Comparison of ENCODE assay signal across 15 cellular contexts in genomic region chr11:73971175-73971719, GRCh38. TPM values are rescaled to one million over a fixed set of nuclear protein-coding genes. Genes with fewer than 3 reads are reported as not detected.
DNase-seq lines count a peak whose midpoint lies in the region; ATAC-seq and TF ChIP-seq lines count a peak whose summit lies in the region.
"Had no signal": no experiment of that assay in that cellular context is flagged by ENCODE, and none has a peak within 500 bp of the region (broad histone marks: within the 10 kb centered on the region; RNA-seq: fewer than 3 reads in every experiment).

No MANE protein-coding gene starts in this region.

- intact Hi-C loops in activated T-helper 2 cell treated with anti-CD3 and anti-CD28 coated beads, Interferon-gamma antibody, Interleukin-2, Interleukin-4, amounts not matched to agents 10 μg/mL and 5 μg/mL and 100 μg/mL, durations not matched to agents 14 hours and 24 hours and 36 hours (cut with micrococcal nuclease) = no loop called here
- intact Hi-C loops in A673 (cut with micrococcal nuclease; ENCODE audit: unreplicated experiment) = loop anchor here (5.0 kb wide), 1 partner anchor 476 kb away; no protein-coding TSS in a partner anchor

- no peaks in the 10 kb centered on the region for H3K9me3 Mint-ChIP-seq in activated CD4-positive, alpha-beta T cell treated with anti-CD3 and anti-CD28 coated beads, Interleukin-2, amount 10 ng/mL, durations not matched to agents 7 days and 5 days
- no peaks in the 10 kb centered on the region for H3K9me3 Mint-ChIP-seq in activated T-helper 2 cell treated with anti-CD3 and anti-CD28 coated beads, Interferon-gamma antibody, Interleukin-2, Interleukin-4, amounts not matched to agents 10 μg/mL and 5 μg/mL and 100 μg/mL, durations not matched to agents 14 hours and 24 hours and 36 hours
- no peaks in the 10 kb centered on the region for H3K9me3 Mint-ChIP-seq in stimulated activated effector memory CD8-positive, alpha-beta T cell treated with anti-CD3 and anti-CD28 coated beads, Interleukin-12 subunit alpha, Interleukin-12 subunit beta, amount 100 ng/mL, for 72 hours

- CTCF ChIA-PET in activated CD4-positive, alpha-beta T cell treated with anti-CD3 and anti-CD28 coated beads, Interleukin-2, amount 10 ng/mL, durations not matched to agents 7 days and 5 days (lab: Charles Lee) = interaction anchor here (1.2 kb wide), 1 partner anchor 9 kb away, joined by 4 read pairs; no protein-coding TSS in a partner anchor
- CTCF ChIA-PET in A673 (lab: Charles Lee) = no interaction called here

- H3K4me1 ChIP-seq in A673 (ENCODE audit: insufficient read depth, low read length, poor library complexity, severe bottlenecking) = no peaks in the 10 kb centered on the region
- H3K4me1 ChIP-seq: HAP-1 had no signal

- H3K36me3 ChIP-seq in KOPT-K1 (ENCODE audit: insufficient read depth, low read length) = peaks cover 38% of the 10 kb centered on the region
- peaks cover 25% of the 10 kb centered on the region for H3K36me3 ChIP-seq in A673 (ENCODE audit: insufficient read depth, low read length, poor library complexity, severe bottlenecking)

- no peak for DNase-seq in activated CD4-positive, alpha-beta T cell treated with anti-CD3 and anti-CD28 coated beads, Interleukin-2, amount 10 ng/mL, durations not matched to agents 7 days and 5 days
- DNase-seq in activated CD4-positive, alpha-beta T cell treated with anti-CD3 and anti-CD28 coated beads for 4 hours = no peak
- DNase-seq in activated T-helper 2 cell treated with anti-CD3 and anti-CD28 coated beads, Interferon-gamma antibody, Interleukin-2, Interleukin-4, amounts not matched to agents 10 μg/mL and 5 μg/mL and 100 μg/mL, durations not matched to agents 14 hours and 24 hours and 36 hours (ENCODE audit: low spot score) = no peak
- peak in 1 of 2 donors; percentile 53 for DNase-seq in stimulated activated effector memory CD8-positive, alpha-beta T cell treated with anti-CD3 and anti-CD28 coated beads, Interleukin-12 subunit alpha, Interleukin-12 subunit beta, amount 100 ng/mL, for 72 hours (ENCODE audit: low spot score in 2 of 2)
- DNase-seq in RPMI8226 = no peak
- DNase-seq in A673 (ENCODE audit: low spot score) = no peak
- DNase-seq: activated CD4-positive, alpha-beta T cell treated with anti-CD3 and anti-CD28 coated beads for 1 hour; glutamatergic neuron; NCI-H2227 treated with DMSO at 0.1 percent for 48 hours; SIG-M5 had no signal

- H3K27me3 ChIP-seq in A673 (replicated peaks; ENCODE audit: insufficient read depth, low read depth, low read length, poor library complexity) = no peaks in the 10 kb centered on the region
- H3K27me3 ChIP-seq: neutrophil had no signal

- TF ChIP-seq CTCF in A673 (conservative IDR thresholded peaks at IDR 0.05; ENCODE audit: low read depth, low read length) = no peak

- no peaks in the 10 kb centered on the region for H3K9me3 ChIP-seq in KOPT-K1 (ENCODE audit: insufficient read depth, low read length, poor library complexity, severe bottlenecking)
- no peaks in the 10 kb centered on the region for H3K9me3 ChIP-seq in A673 (ENCODE audit: low read depth, low read length, poor library complexity, severe bottlenecking)
- H3K9me3 ChIP-seq: HAP-1, neutrophil had no signal

- H3K27ac ChIP-seq in KOPT-K1 (ENCODE audit: low read depth, low read length, poor library complexity, severe bottlenecking) = peak overlapping the region; percentile 5
- no peak overlapping the region for H3K27ac ChIP-seq in A673 (ENCODE audit: low read depth, low read length, poor library complexity, severe bottlenecking)
- H3K27ac ChIP-seq: neutrophil had no signal

- peak overlapping the region; percentile 68 for H3K27ac Mint-ChIP-seq in activated CD4-positive, alpha-beta T cell treated with anti-CD3 and anti-CD28 coated beads, Interleukin-2, amount 10 ng/mL, durations not matched to agents 7 days and 5 days
- peak overlapping the region; percentile 76 for H3K27ac Mint-ChIP-seq in activated T-helper 2 cell treated with anti-CD3 and anti-CD28 coated beads, Interferon-gamma antibody, Interleukin-2, Interleukin-4, amounts not matched to agents 10 μg/mL and 5 μg/mL and 100 μg/mL, durations not matched to agents 14 hours and 24 hours and 36 hours
- H3K27ac Mint-ChIP-seq in stimulated activated effector memory CD8-positive, alpha-beta T cell treated with anti-CD3 and anti-CD28 coated beads, Interleukin-12 subunit alpha, Interleukin-12 subunit beta, amount 100 ng/mL, for 72 hours = peak overlapping the region; percentile 98

- peaks cover 38% of the 10 kb centered on the region for H3K36me3 Mint-ChIP-seq in activated CD4-positive, alpha-beta T cell treated with anti-CD3 and anti-CD28 coated beads, Interleukin-2, amount 10 ng/mL, durations not matched to agents 7 days and 5 days (ENCODE audit: low read depth)
- H3K36me3 Mint-ChIP-seq in activated T-helper 2 cell treated with anti-CD3 and anti-CD28 coated beads, Interferon-gamma antibody, Interleukin-2, Interleukin-4, amounts not matched to agents 10 μg/mL and 5 μg/mL and 100 μg/mL, durations not matched to agents 14 hours and 24 hours and 36 hours (ENCODE audit: low read depth) = peaks cover 37% of the 10 kb centered on the region
- H3K36me3 Mint-ChIP-seq in stimulated activated effector memory CD8-positive, alpha-beta T cell treated with anti-CD3 and anti-CD28 coated beads, Interleukin-12 subunit alpha, Interleukin-12 subunit beta, amount 100 ng/mL, for 72 hours = peaks cover 69% of the 10 kb centered on the region

- BruUV-seq in A673 (replicated peaks; lab: Mats Ljungman, UMichigan) = no TSS peak

- ATAC-seq in stimulated activated effector memory CD8-positive, alpha-beta T cell treated with anti-CD3 and anti-CD28 coated beads, Interleukin-12 subunit alpha, Interleukin-12 subunit beta, amount 100 ng/mL, for 72 hours = no peak
- ATAC-seq in GM18867 (IDR thresholded peaks at IDR 0.05; ENCODE audit: unreplicated experiment) = no peak

- no peaks in the 10 kb centered on the region for H3K27me3 Mint-ChIP-seq in activated CD4-positive, alpha-beta T cell treated with anti-CD3 and anti-CD28 coated beads, Interleukin-2, amount 10 ng/mL, durations not matched to agents 7 days and 5 days
- no peaks in the 10 kb centered on the region for H3K27me3 Mint-ChIP-seq in activated T-helper 2 cell treated with anti-CD3 and anti-CD28 coated beads, Interferon-gamma antibody, Interleukin-2, Interleukin-4, amounts not matched to agents 10 μg/mL and 5 μg/mL and 100 μg/mL, durations not matched to agents 14 hours and 24 hours and 36 hours (ENCODE audit: low read depth)

- H3K4me3 ChIP-seq in A673 (ENCODE audit: low read depth, low read length, poor library complexity, severe bottlenecking) = no peak overlapping the region
- H3K4me3 ChIP-seq: HAP-1, skin epidermis had no signal

- peaks cover 81% of the 10 kb centered on the region for H3K4me1 Mint-ChIP-seq in activated CD4-positive, alpha-beta T cell treated with anti-CD3 and anti-CD28 coated beads, Interleukin-2, amount 10 ng/mL, durations not matched to agents 7 days and 5 days
- peaks cover 59% of the 10 kb centered on the region for H3K4me1 Mint-ChIP-seq in activated T-helper 2 cell treated with anti-CD3 and anti-CD28 coated beads, Interferon-gamma antibody, Interleukin-2, Interleukin-4, amounts not matched to agents 10 μg/mL and 5 μg/mL and 100 μg/mL, durations not matched to agents 14 hours and 24 hours and 36 hours (ENCODE audit: low read depth)
- H3K4me1 Mint-ChIP-seq in stimulated activated effector memory CD8-positive, alpha-beta T cell treated with anti-CD3 and anti-CD28 coated beads, Interleukin-12 subunit alpha, Interleukin-12 subunit beta, amount 100 ng/mL, for 72 hours = peaks cover 80% of the 10 kb centered on the region

- no peak overlapping the region for H3K4me3 Mint-ChIP-seq in activated CD4-positive, alpha-beta T cell treated with anti-CD3 and anti-CD28 coated beads, Interleukin-2, amount 10 ng/mL, durations not matched to agents 7 days and 5 days
- H3K4me3 Mint-ChIP-seq in activated T-helper 2 cell treated with anti-CD3 and anti-CD28 coated beads, Interferon-gamma antibody, Interleukin-2, Interleukin-4, amounts not matched to agents 10 μg/mL and 5 μg/mL and 100 μg/mL, durations not matched to agents 14 hours and 24 hours and 36 hours (ENCODE audit: low read depth) = no peak overlapping the region
- H3K4me3 Mint-ChIP-seq in stimulated activated effector memory CD8-positive, alpha-beta T cell treated with anti-CD3 and anti-CD28 coated beads, Interleukin-12 subunit alpha, Interleukin-12 subunit beta, amount 100 ng/mL, for 72 hours = no peak overlapping the region

- POLR2A ChIA-PET in activated CD4-positive, alpha-beta T cell treated with anti-CD3 and anti-CD28 coated beads, Interleukin-2, amount 10 ng/mL, durations not matched to agents 7 days and 5 days (lab: Charles Lee) = interaction anchor here (1.2 to 1.7 kb wide), 2 partner anchors 9 to 11 kb away, joined by 3 to 9 read pairs; partner anchors contain the start of gene UCP2
- POLR2A ChIA-PET in A673 (lab: Charles Lee; ENCODE audit: low non-redundant PET) = no interaction called here

RNA-seq across cellular contexts. Expression of gene UCP2, which starts 11.4 kb away (rescaled TPM):
- 100 to 1,000 TPM; 326 to 344 TPM for total RNA-seq in activated CD4-positive, alpha-beta T cell treated with anti-CD3 and anti-CD28 coated beads, Interleukin-2, amount 10 ng/mL, durations not matched to agents 7 days and 5 days
- 429 and 437 TPM in 2 replicates for total RNA-seq in activated T-helper 2 cell treated with anti-CD3 and anti-CD28 coated beads, Interferon-gamma antibody, Interleukin-2, Interleukin-4, amounts not matched to agents 10 μg/mL and 5 μg/mL and 100 μg/mL, durations not matched to agents 14 hours and 24 hours and 36 hours
- 88.5 and 106 TPM in 2 replicates for total RNA-seq in A673 (2021)

RNA-seq across cellular contexts. Expression of gene DNAJB13, which starts 20.4 kb away (rescaled TPM):
- under 1 TPM; 0.15 to 0.31 TPM for total RNA-seq in activated CD4-positive, alpha-beta T cell treated with anti-CD3 and anti-CD28 coated beads, Interleukin-2, amount 10 ng/mL, durations not matched to agents 7 days and 5 days
- 0.44 and 0.52 TPM in 2 replicates for total RNA-seq in activated T-helper 2 cell treated with anti-CD3 and anti-CD28 coated beads, Interferon-gamma antibody, Interleukin-2, Interleukin-4, amounts not matched to agents 10 μg/mL and 5 μg/mL and 100 μg/mL, durations not matched to agents 14 hours and 24 hours and 36 hours
- 0.41 TPM in 1 of 2 replicates, not detected in the other for total RNA-seq in A673 (2021)

RNA-seq across cellular contexts. Expression of gene UCP3, which starts 37.6 kb away (rescaled TPM):
- 1 to 10 TPM; 2.5 to 3.2 TPM for total RNA-seq in activated CD4-positive, alpha-beta T cell treated with anti-CD3 and anti-CD28 coated beads, Interleukin-2, amount 10 ng/mL, durations not matched to agents 7 days and 5 days
- total RNA-seq in activated T-helper 2 cell treated with anti-CD3 and anti-CD28 coated beads, Interferon-gamma antibody, Interleukin-2, Interleukin-4, amounts not matched to agents 10 μg/mL and 5 μg/mL and 100 μg/mL, durations not matched to agents 14 hours and 24 hours and 36 hours = 2.0 and 2.6 TPM in 2 replicates
- total RNA-seq in A673 (2021) = 2.3 and 3.6 TPM in 2 replicates
